Comparison of ENCODE assay signal across 9 cellular contexts in the genomic region with DNA sequence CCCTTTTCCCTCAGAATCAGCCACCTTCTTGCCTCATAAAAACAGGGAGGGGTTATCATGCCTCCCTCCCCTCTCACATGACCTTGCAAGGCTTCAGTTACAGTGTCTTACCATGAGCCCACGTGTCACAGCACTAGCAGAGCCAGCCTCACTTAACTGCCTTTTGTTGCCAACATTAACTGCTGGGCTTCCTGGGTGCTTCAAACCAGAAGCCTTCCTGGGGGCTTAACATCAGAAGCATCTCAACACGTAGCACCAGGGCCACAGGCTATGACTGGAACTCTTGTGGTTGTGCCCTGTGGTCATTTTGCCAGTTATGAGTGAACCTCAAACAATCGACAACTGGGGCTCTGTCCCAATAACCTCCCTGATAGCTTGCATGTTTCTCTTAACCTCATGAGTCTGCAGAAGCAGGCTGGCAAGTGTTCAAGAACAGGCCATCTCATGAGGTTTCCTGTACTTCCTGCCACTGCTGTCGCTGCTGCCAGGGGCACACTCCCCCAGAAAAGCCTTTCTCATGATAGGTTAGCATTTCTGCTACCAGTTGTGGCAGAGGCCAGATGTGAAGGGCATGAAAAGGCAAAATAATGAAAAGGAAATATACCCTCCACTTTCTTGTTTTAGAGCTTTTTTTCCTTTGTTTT.
A peak's percentile ranks its signal among the peaks of the same experiment; 100 is the strongest.
DNase-seq lines count a peak whose midpoint lies in the region; ATAC-seq, FAIRE-seq and TF ChIP-seq lines count a peak whose summit lies in the region.
"Had no signal": no experiment of that assay in that cellular context is flagged by ENCODE, and none has a peak within 500 bp of the region (broad histone marks: within the 10 kb centered on the region; RNA-seq: fewer than 3 reads in every experiment).

No MANE protein-coding gene starts in this region.

- H3K27ac ChIP-seq in liver (ENCODE audit: low read depth in 1 of 2, low read length in 2 of 2) (no peak overlapping the region), HepG2 (ENCODE audit: extremely low read length, insufficient read depth, low read length) (no peak overlapping the region)

- no peak overlapping the region for H3K4me2 ChIP-seq in HepG2 (ENCODE audit: low read depth, low read length)

- intact Hi-C loops in HepG2 (cut with micrococcal nuclease; ENCODE audit: unreplicated experiment) (no loop called here), sciatic nerve (cut with DNase I) (no loop called here)

- H3K27me3 ChIP-seq in liver (ENCODE audit: control insufficient read depth in 4 of 4, insufficient read depth in 4 of 4, low read length in 3 of 4) (no peaks in the 10 kb centered on the region), HepG2 (ENCODE audit: control insufficient read depth in 1 of 2, insufficient read depth in 2 of 2, low read length in 2 of 2) (no peaks in the 10 kb centered on the region)

- DNase-seq in HepG2 (ENCODE audit: low spot score) (no peak), LHCN-M2 (ENCODE audit: low read depth) (peak; percentile 98), sciatic nerve (ENCODE audit: low spot score) (peak; percentile 66), NCI-H526 treated with DMSO at 0.1 percent for 48 hours (lab: John Stamatoyannopoulos, UW) (no peak), GM13976 (ENCODE audit: low spot score) (no peak)
- peak; percentile 60 for DNase-seq in activated CD4-positive, alpha-beta T cell treated with anti-CD3 and anti-CD28 coated beads for 48 hours
- DNase-seq in effector CD8-positive, alpha-beta T cell (lab: John Stamatoyannopoulos, UW), result peak; percentile 13

- 51% methylated on average over 4 of the region's 4 CpGs for WGBS in liver
- WGBS in HepG2 (ENCODE audit: low lambda C conversion rate), result 69% methylated on average over 4 of the region's 4 CpGs

- no peaks in the 10 kb centered on the region for H3K36me3 ChIP-seq in liver (ENCODE audit: control insufficient read depth in 4 of 4, insufficient read depth in 3 of 4, low read depth in 1 of 4, low read length in 3 of 4)
- no peaks in the 10 kb centered on the region for H3K36me3 ChIP-seq in HepG2 (replicated peaks in 1 of 2; ENCODE audit: control insufficient read depth in 1 of 2, insufficient read depth in 2 of 2, low read length in 2 of 2)

- no peak for TF ChIP-seq POLR2A in HepG2 (IDR thresholded peaks at IDR 0.05; ENCODE audit: insufficient read depth in 1 of 2, low read depth in 2 of 2, low read length in 2 of 2)

- CTCF ChIA-PET in HepG2 (lab: Yijun Ruan, JAX; ENCODE audit: low intra/inter-chr PET ratio, low total read pairs), result no interaction called here

- in situ Hi-C loops in HepG2 (cut with HindIII; ENCODE audit: extremely low pct_ligation_motif_present, low pct_unique_long_range_greater_than_20kb) (no loop called here), GM13976 (cut with MboI; ENCODE audit: low sequenced_read_pairs, unreplicated experiment) (no loop called here)

- H3K4me1 ChIP-seq in liver (ENCODE audit: control insufficient read depth in 4 of 4, insufficient read depth in 4 of 4, low read length in 3 of 4) (no peaks in the 10 kb centered on the region), HepG2 (ENCODE audit: insufficient read depth, low read length) (peaks cover 45% of the 10 kb centered on the region)

- TF ChIP-seq CTCF in liver (IDR thresholded peaks at IDR 0.05; ENCODE audit: low read depth, low read length, missing input control), result no peak
- TF ChIP-seq CTCF in HepG2 (CRISPR knock-in tag; IDR thresholded peaks at IDR 0.05), result no peak
- no peak for TF ChIP-seq CTCF in GM13976 (IDR thresholded peaks at IDR 0.05; ENCODE audit: borderline replicate concordance, control extremely low read depth, extremely low read depth, insufficient read depth, missing control alignments)

- H3K9me3 ChIP-seq in liver (ENCODE audit: control insufficient read depth in 4 of 4, low read length in 3 of 4) (no peaks in the 10 kb centered on the region), HepG2 (ENCODE audit: low read length) (no peaks in the 10 kb centered on the region)

- FAIRE-seq in HepG2 (lab: Jason Lieb, UNC), result no peak
- FAIRE-seq: colon had no signal

- H3K4me3 ChIP-seq in liver (ENCODE audit: low read depth in 1 of 3, low read length in 3 of 3) (no peak overlapping the region), HepG2 (replicated peaks in 1 of 3; ENCODE audit: insufficient read depth in 1 of 3, low read depth in 2 of 3, low read length in 3 of 3) (no peak overlapping the region)

- H3K9ac ChIP-seq in liver (ENCODE audit: low read depth in 1 of 2, low read length in 2 of 2) (no peak overlapping the region), HepG2 (ENCODE audit: insufficient read depth, low read depth, low read length) (no peak overlapping the region)

- ATAC-seq in HepG2 (no peak), sciatic nerve (peak; percentile 90)

- no TSS peak for BruUV-seq in HepG2 (replicated peaks; lab: Mats Ljungman, UMichigan)

- TF ChIP-seq EP300 in HepG2 (IDR thresholded peaks at IDR 0.05; ENCODE audit: low read depth in 2 of 2, low read length in 2 of 2) (no peak), HepG2 (CRISPR knock-in tag; IDR thresholded peaks at IDR 0.05; ENCODE audit: borderline replicate concordance) (no peak)

- H4K20me1 ChIP-seq in HepG2 (ENCODE audit: insufficient read depth, low read length), result no peaks in the 10 kb centered on the region

- no peak overlapping the region for H2AFZ ChIP-seq in HepG2 (ENCODE audit: low read length)

- peak in 1 of 2 donors; percentile 37 for TF ChIP-seq RAD21 in liver (IDR thresholded peaks at IDR 0.05)
- no peak for TF ChIP-seq RAD21 in HepG2 (CRISPR knock-in tag; IDR thresholded peaks at IDR 0.05)

- POLR2A ChIA-PET in HepG2 (lab: Yijun Ruan, JAX), result no interaction called here

- no peaks in the 10 kb centered on the region for H3K79me2 ChIP-seq in HepG2 (ENCODE audit: insufficient read depth, low read length)

TF ChIP-seq in liver, 16 proteins besides CTCF, POLR2A, EP300 and RAD21:
- TF ChIP-seq, protein P1, sequence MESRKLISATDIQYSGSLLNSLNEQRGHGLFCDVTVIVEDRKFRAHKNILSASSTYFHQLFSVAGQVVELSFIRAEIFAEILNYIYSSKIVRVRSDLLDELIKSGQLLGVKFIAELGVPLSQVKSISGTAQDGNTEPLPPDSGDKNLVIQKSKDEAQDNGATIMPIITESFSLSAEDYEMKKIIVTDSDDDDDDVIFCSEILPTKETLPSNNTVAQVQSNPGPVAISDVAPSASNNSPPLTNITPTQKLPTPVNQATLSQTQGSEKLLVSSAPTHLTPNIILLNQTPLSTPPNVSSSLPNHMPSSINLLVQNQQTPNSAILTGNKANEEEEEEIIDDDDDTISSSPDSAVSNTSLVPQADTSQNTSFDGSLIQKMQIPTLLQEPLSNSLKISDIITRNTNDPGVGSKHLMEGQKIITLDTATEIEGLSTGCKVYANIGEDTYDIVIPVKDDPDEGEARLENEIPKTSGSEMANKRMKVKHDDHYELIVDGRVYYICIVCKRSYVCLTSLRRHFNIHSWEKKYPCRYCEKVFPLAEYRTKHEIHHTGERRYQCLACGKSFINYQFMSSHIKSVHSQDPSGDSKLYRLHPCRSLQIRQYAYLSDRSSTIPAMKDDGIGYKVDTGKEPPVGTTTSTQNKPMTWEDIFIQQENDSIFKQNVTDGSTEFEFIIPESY (IDR thresholded peaks at IDR 0.05), result no peak
- TF ChIP-seq, protein P2, sequence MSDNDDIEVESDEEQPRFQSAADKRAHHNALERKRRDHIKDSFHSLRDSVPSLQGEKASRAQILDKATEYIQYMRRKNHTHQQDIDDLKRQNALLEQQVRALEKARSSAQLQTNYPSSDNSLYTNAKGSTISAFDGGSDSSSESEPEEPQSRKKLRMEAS (IDR thresholded peaks at IDR 0.05), result no peak
- peak; percentile 30 for TF ChIP-seq SP1 (IDR thresholded peaks at IDR 0.05)
- peak in 1 of 2 donors; percentile 5 for TF ChIP-seq RXRA (IDR thresholded peaks at IDR 0.05)
- TF ChIP-seq GABPA (IDR thresholded peaks at IDR 0.05 in 1 of 2, conservative IDR thresholded peaks at IDR 0.05 in 1 of 2), result no peak
TF ChIP-seq in liver: peak in this region for 2.

TF ChIP-seq in HepG2, 621 proteins besides CTCF, POLR2A, EP300 and RAD21 (continues in another document):
- TF ChIP-seq NFRKB (IDR thresholded peaks at IDR 0.05) (no peak), PLRG1 (conservative IDR thresholded peaks at IDR 0.05) (no peak), CCAR2 (optimal IDR thresholded peaks at IDR 0.05; ENCODE audit: low read depth, low read length) (no peak), NFE2 (CRISPR knock-in tag; IDR thresholded peaks at IDR 0.05) (no peak), CHD4 (IDR thresholded peaks at IDR 0.05; ENCODE audit: borderline replicate concordance, low read length) (no peak), IKZF4 (CRISPR knock-in tag; IDR thresholded peaks at IDR 0.05; ENCODE audit: borderline replicate concordance, low read depth, not compliant biosample characterization) (no peak), PTBP1 (IDR thresholded peaks at IDR 0.05; ENCODE audit: low read depth, low read length, poor library complexity, severe bottlenecking) (no peak), ZNF660 (CRISPR knock-in tag; IDR thresholded peaks at IDR 0.05; ENCODE audit: borderline replicate concordance, low read depth) (no peak), ATF1 (CRISPR knock-in tag; IDR thresholded peaks at IDR 0.05) (no peak), MED13 (CRISPR knock-in tag; IDR thresholded peaks at IDR 0.05) (no peak), KAT2B (IDR thresholded peaks at IDR 0.05; ENCODE audit: borderline replicate concordance, low read depth, low read length) (no peak), ZNF775 (CRISPR knock-in tag; IDR thresholded peaks at IDR 0.05; ENCODE audit: borderline replicate concordance) (no peak), SP1 (IDR thresholded peaks at IDR 0.05) (no peak), SP1 (CRISPR knock-in tag; IDR thresholded peaks at IDR 0.05) (no peak), MTF1 (CRISPR knock-in tag; IDR thresholded peaks at IDR 0.05) (no peak), ZNF615 (CRISPR knock-in tag; IDR thresholded peaks at IDR 0.05; ENCODE audit: borderline replicate concordance) (no peak), ZSCAN29 (CRISPR knock-in tag; conservative IDR thresholded peaks at IDR 0.05) (no peak)
- TF ChIP-seq, protein P3, sequence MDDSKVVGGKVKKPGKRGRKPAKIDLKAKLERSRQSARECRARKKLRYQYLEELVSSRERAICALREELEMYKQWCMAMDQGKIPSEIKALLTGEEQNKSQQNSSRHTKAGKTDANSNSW (CRISPR knock-in tag; IDR thresholded peaks at IDR 0.05; ENCODE audit: borderline replicate concordance), result no peak
- TF ChIP-seq, protein P4, sequence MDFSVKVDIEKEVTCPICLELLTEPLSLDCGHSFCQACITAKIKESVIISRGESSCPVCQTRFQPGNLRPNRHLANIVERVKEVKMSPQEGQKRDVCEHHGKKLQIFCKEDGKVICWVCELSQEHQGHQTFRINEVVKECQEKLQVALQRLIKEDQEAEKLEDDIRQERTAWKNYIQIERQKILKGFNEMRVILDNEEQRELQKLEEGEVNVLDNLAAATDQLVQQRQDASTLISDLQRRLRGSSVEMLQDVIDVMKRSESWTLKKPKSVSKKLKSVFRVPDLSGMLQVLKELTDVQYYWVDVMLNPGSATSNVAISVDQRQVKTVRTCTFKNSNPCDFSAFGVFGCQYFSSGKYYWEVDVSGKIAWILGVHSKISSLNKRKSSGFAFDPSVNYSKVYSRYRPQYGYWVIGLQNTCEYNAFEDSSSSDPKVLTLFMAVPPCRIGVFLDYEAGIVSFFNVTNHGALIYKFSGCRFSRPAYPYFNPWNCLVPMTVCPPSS (IDR thresholded peaks at IDR 0.05), result no peak

Comparison
In these comparisons a context has a peak if more than half of its experiments do, and no peak if none do; other contexts are left out.
1. DNase-seq: peak in LHCN-M2 (single experiment), activated CD4-positive, alpha-beta T cell treated with anti-CD3 and anti-CD28 coated beads for 48 hours (single experiment), effector CD8-positive, alpha-beta T cell (single experiment) and sciatic nerve (single experiment); none in HepG2 (single experiment), NCI-H526 treated with DMSO at 0.1 percent for 48 hours (single experiment) and GM13976 (single experiment).